In the genomic region with DNA sequence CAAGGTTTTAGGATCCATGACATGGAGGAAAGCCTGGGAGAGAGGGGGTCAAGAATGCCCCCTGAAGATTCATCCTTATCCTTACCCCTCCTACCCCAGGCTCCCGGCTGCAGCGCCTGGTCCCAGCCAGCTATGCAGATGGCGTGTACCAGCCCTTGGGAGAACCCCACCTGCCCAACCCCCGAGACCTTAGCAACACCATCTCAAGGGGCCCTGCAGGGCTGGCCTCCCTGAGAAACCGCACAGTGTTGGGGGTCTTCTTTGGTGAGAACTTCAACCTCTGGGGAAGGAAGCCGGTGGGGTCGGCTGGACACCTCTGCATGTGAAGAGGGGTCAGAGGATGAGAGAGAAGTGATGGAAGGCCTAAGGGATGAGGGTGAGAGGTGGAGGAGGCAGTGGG, we compare ENCODE assay signal across 1 cellular context.
TF ChIP-seq lines count a peak whose summit lies in the region.

No MANE protein-coding gene starts in this region.

TF ChIP-seq in H1, 55 proteins besides CTCF, POLR2A, EP300 and RAD21:
- no peak for TF ChIP-seq NRF1 (IDR thresholded peaks at IDR 0.05; ENCODE audit: low read depth, low read length)
